ENCODE assay signal across 9 cellular contexts in genomic region chr14:103721334-103722120, GRCh38. TPM values are rescaled to one million over a fixed set of nuclear protein-coding genes. Genes with fewer than 3 reads are reported as not detected.
DNase-seq lines count a peak whose midpoint lies in the region; ATAC-seq, FAIRE-seq and TF ChIP-seq lines count a peak whose summit lies in the region.
"Had no signal": no experiment of that assay in that cellular context is flagged by ENCODE, and none has a peak within 500 bp of the region (broad histone marks: within the 10 kb centered on the region; RNA-seq: fewer than 3 reads in every experiment).

No MANE protein-coding gene starts in this region.

- WGBS in GM23248 (ENCODE audit: low coverage in 1 of 2, low lambda C conversion rate in 2 of 2, missing lambda C conversion rate in 2 of 2), 2 experiments, result 74 to 76% methylated on average over 26 of the region's 26 CpGs

- TF ChIP-seq CTCF in coronary artery (IDR thresholded peaks at IDR 0.05), result no peak

- H3K4me1 ChIP-seq in GM23248 (ENCODE audit: insufficient read depth), result peaks cover 41% of the 10 kb centered on the region
- peaks cover 11% of the 10 kb centered on the region for H3K4me1 ChIP-seq in Karpas-422 (ENCODE audit: low read length)

- H4K20me1 ChIP-seq in GM23248 (ENCODE audit: insufficient read depth) (no peaks in the 10 kb centered on the region; the same call in 1 of the 2 replicates), Karpas-422 (ENCODE audit: insufficient read depth, low read depth, low read length) (peaks cover 19% of the 10 kb centered on the region; the same call in 1 of the 2 replicates)

- H3K9me3 ChIP-seq in GM23248 (ENCODE audit: low read depth) (no peaks in the 10 kb centered on the region), Karpas-422 (ENCODE audit: low read length) (no peaks in the 10 kb centered on the region)

- no peaks in the 10 kb centered on the region for H3F3A ChIP-seq in GM23248 (ENCODE audit: insufficient read depth)

- peak; percentile 12 for FAIRE-seq in RCC 7860 (lab: Jason Lieb, UNC)

- in situ Hi-C loops in GM23248 (cut with MboI), result no loop called here

- H3K36me3 ChIP-seq in GM23248 (ENCODE audit: low read depth) (no peaks in the 10 kb centered on the region), Karpas-422 (ENCODE audit: insufficient read depth, low read length) (peaks cover 4% of the 10 kb centered on the region; the same call in 1 of the 2 replicates)

- ATAC-seq in HG02588 (IDR thresholded peaks at IDR 0.05; ENCODE audit: unreplicated experiment), result no peak

- peak overlapping the region; percentile 56 for H3K27ac ChIP-seq in GM23248
- H3K27ac ChIP-seq in coronary artery, result peak overlapping the region; percentile 71 to 79
- no peak overlapping the region for H3K27ac ChIP-seq in Karpas-422 (ENCODE audit: low read length)

- no peaks in the 10 kb centered on the region for H3K27me3 ChIP-seq in GM23248 (replicated peaks; ENCODE audit: insufficient read depth)
- H3K27me3 ChIP-seq in Karpas-422 (ENCODE audit: low read length), result no peaks in the 10 kb centered on the region

- H3K4me2 ChIP-seq in GM23248 (ENCODE audit: unreplicated experiment), result peak overlapping the region; percentile 51
- no peak overlapping the region for H3K4me2 ChIP-seq in Karpas-422 (ENCODE audit: low read depth, low read length, poor library complexity, severe bottlenecking)

- peak; percentile 84 for DNase-seq in GM23248
- peak; percentile 62 for DNase-seq in RCC 7860 (ENCODE audit: low spot score)
- no peak for DNase-seq in coronary artery (ENCODE audit: low spot score)
- DNase-seq in renal cortical epithelial cell (ENCODE audit: low read depth), result peak; percentile 75
- DNase-seq in Karpas-422, result no peak
- no peak for DNase-seq in islet precursor cell
- no peak for DNase-seq in NCI-H1092 treated with DMSO at 0.1 percent for 48 hours (lab: John Stamatoyannopoulos, UW)
- DNase-seq: T-helper 1 cell had no signal

- no peak overlapping the region for H2AFZ ChIP-seq in GM23248
- no peak overlapping the region for H2AFZ ChIP-seq in Karpas-422 (ENCODE audit: low read length)

- H3K4me3 ChIP-seq in GM23248, result no peak overlapping the region
- no peak overlapping the region for H3K4me3 ChIP-seq in coronary artery
- no peak overlapping the region for H3K4me3 ChIP-seq in Karpas-422 (ENCODE audit: low read length)

- H3K79me2 ChIP-seq in GM23248 (ENCODE audit: insufficient read depth) (peaks cover 100% of the 10 kb centered on the region), Karpas-422 (ENCODE audit: low read length) (peaks cover 92% of the 10 kb centered on the region)

- H3K9me2 ChIP-seq in GM23248 (ENCODE audit: insufficient read depth), result no peaks in the 10 kb centered on the region
- no peaks in the 10 kb centered on the region for H3K9me2 ChIP-seq in Karpas-422 (replicated peaks; ENCODE audit: insufficient read depth, low read length)

- H3K9ac ChIP-seq in GM23248 (peak overlapping the region; percentile 27; the same call in 1 of the 2 replicates), Karpas-422 (ENCODE audit: low read length) (no peak overlapping the region)

RNA-seq across cellular contexts. Expression of gene ZFYVE21, which starts 5.9 kb away (rescaled TPM):
- total RNA-seq in GM23248 (2014; rRNA removed; shearing (Covaris generic)), result 60.3 and 77.4 TPM in 2 replicates
- polyA plus RNA-seq in GM23248 (2016; fragmentation: Nextera tagmentation; extraction: Ambion mirVana), result 112 and 120 TPM in 2 replicates
- 88.0 and 97.9 TPM in 2 replicates for total RNA-seq in renal cortical epithelial cell
- 28.4 and 29.7 TPM in 2 replicates for total RNA-seq in Karpas-422 (2014; rRNA removed; shearing (Covaris generic); ENCODE audit: low replicate concordance)

RNA-seq across cellular contexts. Expression of gene XRCC3, which starts 6.3 kb away (rescaled TPM):
- total RNA-seq in GM23248 (2014; rRNA removed; shearing (Covaris generic)), result 19.1 and 20.3 TPM in 2 replicates
- polyA plus RNA-seq in GM23248 (2016; fragmentation: Nextera tagmentation; extraction: Ambion mirVana), result 4.0 and 4.9 TPM in 2 replicates
- total RNA-seq in renal cortical epithelial cell, result 5.7 and 9.0 TPM in 2 replicates
- total RNA-seq in Karpas-422 (2014; rRNA removed; shearing (Covaris generic); ENCODE audit: low replicate concordance), result 36.7 and 70.5 TPM in 2 replicates

Comparison
In these comparisons a context has a peak if more than half of its experiments do, and no peak if none do; other contexts are left out.
1. DNase-seq: peak in GM23248 (single experiment), RCC 7860 (single experiment) and renal cortical epithelial cell (single experiment); none in coronary artery (single experiment), Karpas-422 (single experiment), islet precursor cell (single experiment) and NCI-H1092 treated with DMSO at 0.1 percent for 48 hours (single experiment).